In the genomic region with DNA sequence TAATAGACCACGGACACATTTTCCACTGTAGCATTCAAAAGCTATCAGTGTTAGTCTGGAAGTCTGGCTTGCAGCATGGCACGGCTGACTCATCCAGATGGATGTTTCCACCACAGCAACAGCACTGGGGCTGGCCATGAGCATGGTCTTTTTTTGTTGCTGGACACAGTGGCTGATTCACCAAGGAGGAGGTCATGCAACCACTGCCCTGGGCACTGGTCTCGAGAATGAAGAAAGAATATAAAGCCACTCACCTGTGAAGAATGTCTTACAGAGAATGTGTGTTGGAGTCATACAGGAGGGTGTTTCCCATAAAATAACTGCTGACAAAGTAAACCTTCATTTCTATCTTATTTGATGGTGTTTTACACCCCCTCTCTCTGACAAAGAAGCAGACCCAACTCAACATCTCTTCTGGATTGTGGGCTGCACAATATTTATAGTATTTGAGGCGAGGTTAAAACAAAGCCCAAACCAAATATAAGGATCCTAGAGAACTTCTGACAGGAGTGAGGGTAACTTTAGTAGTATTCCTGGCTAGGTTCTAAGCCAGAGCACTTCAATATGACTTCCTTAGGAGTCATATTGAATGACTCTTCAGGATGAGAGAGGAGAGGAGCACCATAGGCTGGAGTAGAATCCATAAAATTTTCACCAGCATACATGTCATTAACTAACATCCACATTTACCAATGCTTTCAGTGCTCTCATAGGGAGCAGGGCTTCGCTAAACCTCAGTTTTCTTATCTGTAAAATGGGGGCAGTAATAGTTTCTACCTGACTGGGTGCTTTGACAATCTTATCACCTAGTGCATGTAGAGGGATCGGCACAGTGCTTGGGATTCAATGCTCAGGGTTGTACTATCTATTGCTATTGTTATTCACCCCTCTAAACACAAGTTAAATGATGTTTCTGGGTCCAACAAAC, we compare ENCODE assay signal across 8 cellular contexts.
DNase-seq lines count a peak whose midpoint lies in the region; ATAC-seq, FAIRE-seq and TF ChIP-seq lines count a peak whose summit lies in the region.

No MANE protein-coding gene starts in this region.

- in situ Hi-C loops in transverse colon (cut with MboI; ENCODE audit: low pct_ligation_motif_present in 1 of 4, low pct_unique_long_range_greater_than_20kb in 1 of 4, low sequenced_read_pairs in 3 of 4): no loop called here

- peaks cover 0 to 5% of the 10 kb centered on the region in 2 experiments for H4K20me1 ChIP-seq in H1 (replicated peaks in 1 of 2; ENCODE audit: control insufficient read depth in 1 of 2, insufficient read depth in 2 of 2, low read length in 2 of 2)
- no peaks in the 10 kb centered on the region for H4K20me1 ChIP-seq in MM.1S (ENCODE audit: insufficient read depth, low read length)

- intact Hi-C loops in lower lobe of right lung (cut with DNase I) (no loop called here), transverse colon (cut with DNase I; ENCODE audit: low total_unique reads) (no loop called here)

- H3F3A ChIP-seq in MM.1S (ENCODE audit: insufficient read depth, low read length): no peaks in the 10 kb centered on the region

- TF ChIP-seq POLR2A in H1 (IDR thresholded peaks at IDR 0.05; ENCODE audit: control extremely low read depth in 1 of 2, low read depth in 2 of 2, low read length in 2 of 2) (no peak), transverse colon (IDR thresholded peaks at IDR 0.05) (no peak)

- H2BK12ac ChIP-seq in H1 (ENCODE audit: low read depth, low read length): no peak overlapping the region

- no peak overlapping the region for H3K18ac ChIP-seq in H1 (ENCODE audit: extremely low read depth, low read length)

- DNase-seq in MG63 (peak; percentile 91), H1 (ENCODE audit: low read depth in 1 of 2, low spot score in 2 of 2) (peak in 1 of 2 experiments; percentile 7), lower lobe of right lung (no peak), transverse colon (peak; percentile 18), RPMI8226 (no peak), DMS153 (lab: John Stamatoyannopoulos, UW) (no peak), MM.1S (no peak)

- H3K23ac ChIP-seq in H1 (ENCODE audit: insufficient read length): no peak overlapping the region

- H3K4me3 ChIP-seq in MG63 (no peak overlapping the region), H1 (ENCODE audit: extremely low read depth in 1 of 4, insufficient read depth in 2 of 4, low read depth in 3 of 4, low read length in 4 of 4) (no peak overlapping the region), lower lobe of right lung (no peak overlapping the region), transverse colon (no peak overlapping the region), MM.1S (ENCODE audit: low read length) (no peak overlapping the region)

- H3K27me3 ChIP-seq in MG63 (no peaks in the 10 kb centered on the region), H1 (replicated peaks in 1 of 4; ENCODE audit: control insufficient read depth in 3 of 4, extremely low read depth in 1 of 4, insufficient read depth in 3 of 4, low read length in 3 of 4) (no peaks in the 10 kb centered on the region), lower lobe of right lung (ENCODE audit: low read depth) (no peaks in the 10 kb centered on the region), transverse colon (no peaks in the 10 kb centered on the region), MM.1S (replicated peaks; ENCODE audit: insufficient read depth, low read length) (no peaks in the 10 kb centered on the region)

- H3K4me1 ChIP-seq in H1 (replicated peaks in 1 of 4; ENCODE audit: control insufficient read depth in 3 of 4, insufficient read depth in 4 of 4, low read length in 3 of 4) (no peaks in the 10 kb centered on the region), lower lobe of right lung (peaks cover 38% of the 10 kb centered on the region), transverse colon (peaks cover 24 to 74% (median 31%) of the 10 kb centered on the region in 4 donors), MM.1S (ENCODE audit: low read length) (no peaks in the 10 kb centered on the region)

- H3K14ac ChIP-seq in H1 (ENCODE audit: insufficient read length): no peak overlapping the region

- no peak overlapping the region for H2BK120ac ChIP-seq in H1 (replicated peaks; ENCODE audit: low read depth, low read length)

- no peak overlapping the region for H3K4ac ChIP-seq in H1 (replicated peaks; ENCODE audit: insufficient read length, low read depth, low read length)

- no peak overlapping the region for H4K91ac ChIP-seq in H1 (replicated peaks; ENCODE audit: insufficient read length, low read length)

- no peaks in the 10 kb centered on the region for H3K9me2 ChIP-seq in MM.1S (replicated peaks; ENCODE audit: insufficient read depth, low read length)

- H3K79me1 ChIP-seq in H1 (ENCODE audit: low read depth, low read length): no peaks in the 10 kb centered on the region

- POLR2A ChIA-PET in H1 (lab: Charles Lee; ENCODE audit: partially characterized antibody): no interaction called here

- H3K79me2 ChIP-seq in H1 (ENCODE audit: control insufficient read depth in 1 of 2, insufficient read depth in 2 of 2, low read length in 2 of 2): no peaks in the 10 kb centered on the region
- no peaks in the 10 kb centered on the region for H3K79me2 ChIP-seq in MM.1S (ENCODE audit: low read length)

- no peak overlapping the region for H2BK15ac ChIP-seq in H1 (ENCODE audit: low read length)

- H2BK5ac ChIP-seq in H1 (ENCODE audit: low read depth, low read length): no peak overlapping the region

- H3K27ac ChIP-seq in H1 (ENCODE audit: low read depth, low read length) (no peak overlapping the region), lower lobe of right lung (no peak overlapping the region), transverse colon (peak overlapping the region; percentile 66 to 78 (median 72)), MM.1S (ENCODE audit: low read length) (no peak overlapping the region)

- peak; percentile 25 to 71 for ATAC-seq in lower lobe of right lung
- no peak for ATAC-seq in GM21515 (IDR thresholded peaks at IDR 0.05; ENCODE audit: unreplicated experiment)

- H3K23me2 ChIP-seq in H1 (ENCODE audit: low read depth, low read length): no peaks in the 10 kb centered on the region

- no peak overlapping the region for H4K8ac ChIP-seq in H1 (ENCODE audit: extremely low read depth, insufficient read depth, low read length)

- H3K56ac ChIP-seq in H1 (replicated peaks; ENCODE audit: insufficient read length, low read depth, low read length): no peak overlapping the region

- CTCF ChIA-PET in H1 (lab: Charles Lee; ENCODE audit: partially characterized antibody): no interaction called here

- no peak overlapping the region for H2AK5ac ChIP-seq in H1 (ENCODE audit: low read depth, low read length)

- TF ChIP-seq EP300 in H1 (IDR thresholded peaks at IDR 0.05; ENCODE audit: borderline replicate concordance in 1 of 2, low read depth in 2 of 2, low read length in 2 of 2): no peak
- no peak for TF ChIP-seq EP300 in transverse colon (IDR thresholded peaks at IDR 0.05; ENCODE audit: low read depth)

- H3K4me2 ChIP-seq in H1 (ENCODE audit: insufficient read depth in 1 of 2, low read depth in 2 of 2, low read length in 2 of 2): no peak overlapping the region
- no peak overlapping the region for H3K4me2 ChIP-seq in MM.1S (ENCODE audit: low read depth, low read length)

- TF ChIP-seq CTCF in H1 (IDR thresholded peaks at IDR 0.05; ENCODE audit: control extremely low read depth in 1 of 3, insufficient read depth in 1 of 3, low read depth in 1 of 3, low read length in 3 of 3): no peak
- no peak for TF ChIP-seq CTCF in lower lobe of right lung (IDR thresholded peaks at IDR 0.05)
- no peak for TF ChIP-seq CTCF in transverse colon (IDR thresholded peaks at IDR 0.05)
- TF ChIP-seq CTCF in MM.1S (IDR thresholded peaks at IDR 0.05; ENCODE audit: low read length): no peak

- no peak overlapping the region for H2BK20ac ChIP-seq in H1 (ENCODE audit: low read length)

- H3K36me3 ChIP-seq in MG63 (no peaks in the 10 kb centered on the region; the same call in 1 of the 2 replicates), H1 (ENCODE audit: control insufficient read depth in 2 of 4, insufficient read depth in 4 of 4, low read length in 3 of 4) (no peaks in the 10 kb centered on the region), lower lobe of right lung (no peaks in the 10 kb centered on the region), transverse colon (no peaks in the 10 kb centered on the region), MM.1S (replicated peaks; ENCODE audit: insufficient read depth, low read length) (no peaks in the 10 kb centered on the region)

- H3K9ac ChIP-seq in H1 (replicated peaks in 1 of 4; ENCODE audit: extremely low read depth in 1 of 4, low read depth in 3 of 4, low read length in 3 of 4): no peak overlapping the region
- no peak overlapping the region for H3K9ac ChIP-seq in MM.1S (ENCODE audit: low read length)

- no peak for TF ChIP-seq RAD21 in H1 (IDR thresholded peaks at IDR 0.05 in 1 of 2, conservative IDR thresholded peaks at IDR 0.05 in 1 of 2; ENCODE audit: low read depth in 2 of 2, low read length in 2 of 2)

- H4K5ac ChIP-seq in H1 (ENCODE audit: insufficient read length, low read depth, low read length): no peak overlapping the region

- FAIRE-seq in H1 (lab: Jason Lieb, UNC): no peak

- H2AFZ ChIP-seq in H1 (ENCODE audit: low read length): no peak overlapping the region
- H2AFZ ChIP-seq in MM.1S (ENCODE audit: low read length): no peak overlapping the region

- 92% methylated on average over 6 of the region's 6 CpGs; no CpG with 5 or more reads in 1 of the 2 experiments for WGBS in H1 (ENCODE audit: extremely low coverage in 1 of 2, insufficient coverage in 1 of 2, insufficient read length in 1 of 2, insufficient replicate concordance in 2 of 2, low coverage in 1 of 2, low lambda C conversion rate in 2 of 2, missing lambda C conversion rate in 1 of 2), 2 experiments
- WGBS in transverse colon (ENCODE audit: low coverage in 1 of 2), 2 donors: 72 to 100% methylated on average over 1 to 6 of the region's 6 CpGs

- no peaks in the 10 kb centered on the region for H3K9me3 ChIP-seq in MG63
- H3K9me3 ChIP-seq in H1 (ENCODE audit: insufficient read depth in 2 of 2, low read depth in 1 of 2, low read length in 1 of 2): no peaks in the 10 kb centered on the region
- H3K9me3 ChIP-seq in lower lobe of right lung: no peaks in the 10 kb centered on the region
- H3K9me3 ChIP-seq in transverse colon: no peaks in the 10 kb centered on the region
- no peaks in the 10 kb centered on the region for H3K9me3 ChIP-seq in MM.1S (replicated peaks; ENCODE audit: insufficient read depth, low read length)

TF ChIP-seq in H1, 55 proteins besides CTCF, POLR2A, EP300 and RAD21:
- TF ChIP-seq EZH2 (IDR thresholded peaks at IDR 0.05; ENCODE audit: low read depth, low read length, severe bottlenecking): no peak
- TF ChIP-seq BCL11A (IDR thresholded peaks at IDR 0.05; ENCODE audit: low read depth in 2 of 2, low read length in 2 of 2): no peak
- TF ChIP-seq TAF7 (optimal IDR thresholded peaks at IDR 0.05; ENCODE audit: borderline replicate concordance, low read depth, low read length): no peak
- 0 out of 2 replicates have a peak, but pooled peaks have one; percentile 32 for TF ChIP-seq KDM1A (IDR thresholded peaks at IDR 0.05; ENCODE audit: borderline replicate concordance, low read length)

Comparison
In these comparisons a context has a peak if more than half of its experiments do, and no peak if none do; other contexts are left out.
1. DNase-seq: peak in MG63 (single experiment) and transverse colon (single experiment); none in lower lobe of right lung (single experiment), RPMI8226 (single experiment), DMS153 (single experiment) and MM.1S (single experiment).
2. H3K27ac ChIP-seq: peak in transverse colon (4 of 4); none in H1 (single experiment), lower lobe of right lung (single experiment) and MM.1S (single experiment).